In the genomic region with DNA sequence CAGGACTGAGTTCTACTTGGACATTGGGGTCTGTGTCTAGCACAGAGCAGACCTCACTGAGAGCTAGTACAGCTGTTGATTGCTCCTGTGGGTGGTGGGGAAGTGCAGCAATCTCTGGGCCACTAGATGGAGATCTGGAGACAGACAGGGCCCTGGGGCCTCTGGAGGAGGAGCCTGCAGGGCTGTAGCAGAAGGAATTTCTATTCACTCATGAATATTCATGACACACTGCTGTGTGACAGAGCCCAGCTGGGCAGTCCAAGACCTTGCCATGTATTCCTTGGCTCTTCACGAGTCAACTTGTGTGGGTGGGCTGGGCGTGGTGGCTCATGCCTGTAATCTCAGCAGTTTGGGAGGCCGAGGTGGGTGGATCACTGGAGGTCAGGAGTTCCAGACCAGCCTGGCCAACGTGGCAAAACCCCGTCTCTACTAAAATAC, we compare ENCODE assay signal across 1 cellular context.
TF ChIP-seq lines count a peak whose summit lies in the region.

No MANE protein-coding gene starts in this region.

TF ChIP-seq in GM12878, 131 proteins besides CTCF, POLR2A, EP300 and RAD21:
- TF ChIP-seq, protein P1, sequence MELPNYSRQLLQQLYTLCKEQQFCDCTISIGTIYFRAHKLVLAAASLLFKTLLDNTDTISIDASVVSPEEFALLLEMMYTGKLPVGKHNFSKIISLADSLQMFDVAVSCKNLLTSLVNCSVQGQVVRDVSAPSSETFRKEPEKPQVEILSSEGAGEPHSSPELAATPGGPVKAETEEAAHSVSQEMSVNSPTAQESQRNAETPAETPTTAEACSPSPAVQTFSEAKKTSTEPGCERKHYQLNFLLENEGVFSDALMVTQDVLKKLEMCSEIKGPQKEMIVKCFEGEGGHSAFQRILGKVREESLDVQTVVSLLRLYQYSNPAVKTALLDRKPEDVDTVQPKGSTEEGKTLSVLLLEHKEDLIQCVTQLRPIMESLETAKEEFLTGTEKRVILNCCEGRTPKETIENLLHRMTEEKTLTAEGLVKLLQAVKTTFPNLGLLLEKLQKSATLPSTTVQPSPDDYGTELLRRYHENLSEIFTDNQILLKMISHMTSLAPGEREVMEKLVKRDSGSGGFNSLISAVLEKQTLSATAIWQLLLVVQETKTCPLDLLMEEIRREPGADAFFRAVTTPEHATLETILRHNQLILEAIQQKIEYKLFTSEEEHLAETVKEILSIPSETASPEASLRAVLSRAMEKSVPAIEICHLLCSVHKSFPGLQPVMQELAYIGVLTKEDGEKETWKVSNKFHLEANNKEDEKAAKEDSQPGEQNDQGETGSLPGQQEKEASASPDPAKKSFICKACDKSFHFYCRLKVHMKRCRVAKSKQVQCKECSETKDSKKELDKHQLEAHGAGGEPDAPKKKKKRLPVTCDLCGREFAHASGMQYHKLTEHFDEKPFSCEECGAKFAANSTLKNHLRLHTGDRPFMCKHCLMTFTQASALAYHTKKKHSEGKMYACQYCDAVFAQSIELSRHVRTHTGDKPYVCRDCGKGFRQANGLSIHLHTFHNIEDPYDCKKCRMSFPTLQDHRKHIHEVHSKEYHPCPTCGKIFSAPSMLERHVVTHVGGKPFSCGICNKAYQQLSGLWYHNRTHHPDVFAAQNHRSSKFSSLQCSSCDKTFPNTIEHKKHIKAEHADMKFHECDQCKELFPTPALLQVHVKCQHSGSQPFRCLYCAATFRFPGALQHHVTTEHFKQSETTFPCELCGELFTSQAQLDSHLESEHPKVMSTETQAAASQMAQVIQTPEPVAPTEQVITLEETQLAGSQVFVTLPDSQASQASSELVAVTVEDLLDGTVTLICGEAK (IDR thresholded peaks at IDR 0.05; ENCODE audit: borderline replicate concordance), result no peak
- TF ChIP-seq TCF3 (IDR thresholded peaks at IDR 0.05; ENCODE audit: borderline replicate concordance, insufficient read depth, low read depth, low read length) (no peak), YBX1 (IDR thresholded peaks at IDR 0.05) (no peak), SMC3 (IDR thresholded peaks at IDR 0.05; ENCODE audit: borderline replicate concordance, low read length) (peak; percentile 23; the same call in 1 of the 2 replicates), POU2F2 (IDR thresholded peaks at IDR 0.05; ENCODE audit: borderline replicate concordance, low read depth, low read length) (peak; percentile 91; the same call in 2 of the 3 replicates), JUND (IDR thresholded peaks at IDR 0.05; ENCODE audit: low read depth, low read length) (no peak), GABPA (IDR thresholded peaks at IDR 0.05; ENCODE audit: low read depth) (no peak), NR2C2 (IDR thresholded peaks at IDR 0.05; ENCODE audit: borderline replicate concordance, control insufficient read depth, insufficient read length, low read depth) (no peak)
- TF ChIP-seq, protein P2, sequence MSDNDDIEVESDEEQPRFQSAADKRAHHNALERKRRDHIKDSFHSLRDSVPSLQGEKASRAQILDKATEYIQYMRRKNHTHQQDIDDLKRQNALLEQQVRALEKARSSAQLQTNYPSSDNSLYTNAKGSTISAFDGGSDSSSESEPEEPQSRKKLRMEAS (IDR thresholded peaks at IDR 0.05; ENCODE audit: low read depth, low read length), result no peak
- TF ChIP-seq, protein P3, sequence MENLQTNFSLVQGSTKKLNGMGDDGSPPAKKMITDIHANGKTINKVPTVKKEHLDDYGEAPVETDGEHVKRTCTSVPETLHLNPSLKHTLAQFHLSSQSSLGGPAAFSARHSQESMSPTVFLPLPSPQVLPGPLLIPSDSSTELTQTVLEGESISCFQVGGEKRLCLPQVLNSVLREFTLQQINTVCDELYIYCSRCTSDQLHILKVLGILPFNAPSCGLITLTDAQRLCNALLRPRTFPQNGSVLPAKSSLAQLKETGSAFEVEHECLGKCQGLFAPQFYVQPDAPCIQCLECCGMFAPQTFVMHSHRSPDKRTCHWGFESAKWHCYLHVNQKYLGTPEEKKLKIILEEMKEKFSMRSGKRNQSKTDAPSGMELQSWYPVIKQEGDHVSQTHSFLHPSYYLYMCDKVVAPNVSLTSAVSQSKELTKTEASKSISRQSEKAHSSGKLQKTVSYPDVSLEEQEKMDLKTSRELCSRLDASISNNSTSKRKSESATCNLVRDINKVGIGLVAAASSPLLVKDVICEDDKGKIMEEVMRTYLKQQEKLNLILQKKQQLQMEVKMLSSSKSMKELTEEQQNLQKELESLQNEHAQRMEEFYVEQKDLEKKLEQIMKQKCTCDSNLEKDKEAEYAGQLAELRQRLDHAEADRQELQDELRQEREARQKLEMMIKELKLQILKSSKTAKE (IDR thresholded peaks at IDR 0.05; ENCODE audit: low read depth, poor library complexity, severe bottlenecking), result no peak
TF ChIP-seq in GM12878: peak in this region for 2.
